14 cellular contexts compared by ENCODE assay signal in the genomic region with DNA sequence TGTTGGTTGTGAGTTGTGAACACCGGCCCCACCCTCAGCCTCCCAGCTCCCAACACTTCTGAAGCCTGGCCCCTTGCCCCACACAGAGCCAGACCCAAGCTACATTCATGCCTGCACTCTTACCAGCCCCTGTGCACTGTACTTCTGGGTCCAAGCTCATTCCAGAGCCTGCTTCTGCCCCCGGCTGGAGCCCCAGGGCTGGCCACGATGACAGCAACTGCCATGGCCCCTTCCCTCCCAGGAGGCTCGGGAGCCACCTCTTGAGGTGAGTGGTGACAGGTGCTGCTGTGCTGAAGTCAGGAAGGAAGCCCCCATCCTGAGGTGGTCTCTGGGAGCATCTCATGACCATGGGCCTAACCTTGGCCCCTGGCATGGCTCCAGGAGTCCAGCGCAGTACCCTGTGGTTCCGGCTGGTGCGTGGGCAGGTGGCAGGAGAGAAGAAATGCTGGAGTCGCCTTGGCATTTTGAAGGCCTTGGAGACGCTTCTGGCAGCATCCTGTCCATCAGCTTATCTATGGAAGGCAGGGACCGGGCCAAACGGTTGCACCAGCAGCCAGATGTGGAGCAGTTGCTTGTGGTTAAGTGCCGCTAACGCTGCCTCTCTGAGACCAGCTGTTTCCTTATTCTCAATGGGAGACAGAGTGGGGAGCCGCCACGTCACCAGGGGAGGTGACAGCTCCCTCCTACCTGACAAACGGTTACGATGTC. TPM values are rescaled to one million over a fixed set of nuclear protein-coding genes. Genes with fewer than 3 reads are reported as not detected.
DNase-seq lines count a peak whose midpoint lies in the region; ATAC-seq and TF ChIP-seq lines count a peak whose summit lies in the region.
"Had no signal": no experiment of that assay in that cellular context is flagged by ENCODE, and none has a peak within 500 bp of the region (broad histone marks: within the 10 kb centered on the region; RNA-seq: fewer than 3 reads in every experiment).

No MANE protein-coding gene starts in this region.

- DNase-seq in NOMO-1 (lab: John Stamatoyannopoulos, UW; ENCODE audit: unreplicated experiment in 2 of 2) (peak; percentile 73 to 76), MG63 (no peak), activated gamma-delta T cell (lab: John Stamatoyannopoulos, UW) (no peak), medulla oblongata (ENCODE audit: extremely low spot score) (no peak)
- peak; percentile 61 for DNase-seq in activated CD8-positive, alpha-beta T cell treated with anti-CD3 and anti-CD28 coated beads for 36 hours
- DNase-seq: activated B cell treated with CpG ODN at 0.5 μM for 24 hours, body of pancreas, NCI-H1105 treated with DMSO at 0.1 percent for 48 hours, NCI-H510A had no signal

- peaks cover 26% of the 10 kb centered on the region for H3F3A ChIP-seq in DOHH2 (ENCODE audit: control insufficient read depth, insufficient read depth)

- H3K36me3 ChIP-seq in BLaER1 = no peaks in the 10 kb centered on the region
- H3K36me3 ChIP-seq in DOHH2 (ENCODE audit: control insufficient read depth, low read length) = peaks cover 32% of the 10 kb centered on the region
- peaks cover 6% of the 10 kb centered on the region for H3K36me3 ChIP-seq in MG63

- H3K9me3 ChIP-seq in BLaER1 (peaks cover 14% of the 10 kb centered on the region), DOHH2 (ENCODE audit: control insufficient read depth, insufficient read depth, low read length) (no peaks in the 10 kb centered on the region), MG63 (no peaks in the 10 kb centered on the region)
- H3K9me3 ChIP-seq: body of pancreas had no signal

- peaks cover 7% of the 10 kb centered on the region for H4K20me1 ChIP-seq in BLaER1
- H4K20me1 ChIP-seq in DOHH2 (ENCODE audit: control insufficient read depth, insufficient read depth, low read depth, low read length) = 0 out of 2 replicates have a peak, but pooled peaks cover 2% of the 10 kb centered on the region

- H3K27me3 ChIP-seq in BLaER1 (no peaks in the 10 kb centered on the region), DOHH2 (ENCODE audit: control insufficient read depth, low read length) (no peaks in the 10 kb centered on the region), MG63 (no peaks in the 10 kb centered on the region)
- H3K27me3 ChIP-seq: body of pancreas had no signal

- CTCF ChIA-PET in activated CD8-positive, alpha-beta T cell treated with anti-CD3 and anti-CD28 coated beads for 36 hours (lab: Charles Lee) = interaction anchor here (1.0 to 3.7 kb wide), 7 partner anchors 12 to 97 kb away, joined by 3 to 21 read pairs (median 6); partner anchors contain the start of genes APRT, GALNS and TRAPPC2L

- no peak for ATAC-seq in activated CD8-positive, alpha-beta T cell treated with anti-CD3 and anti-CD28 coated beads for 36 hours
- no peak for ATAC-seq in GM19023 (IDR thresholded peaks at IDR 0.05; ENCODE audit: unreplicated experiment)
- ATAC-seq: body of pancreas, Right ventricle myocardium inferior had no signal

- peaks cover 7% of the 10 kb centered on the region for H3K36me3 Mint-ChIP-seq in activated CD8-positive, alpha-beta T cell treated with anti-CD3 and anti-CD28 coated beads for 36 hours (ENCODE audit: low read depth)

- peaks cover 83% of the 10 kb centered on the region for H3K4me1 ChIP-seq in BLaER1
- peaks cover 49% of the 10 kb centered on the region for H3K4me1 ChIP-seq in DOHH2 (ENCODE audit: control insufficient read depth, low read length)

- H3K4me3 ChIP-seq in BLaER1 (peak overlapping the region; percentile 57), DOHH2 (ENCODE audit: low read length) (peak overlapping the region; percentile 98), MG63 (no peak overlapping the region)
- H3K4me3 ChIP-seq: body of pancreas had no signal

- no peak overlapping the region for H3K27ac Mint-ChIP-seq in activated CD8-positive, alpha-beta T cell treated with anti-CD3 and anti-CD28 coated beads for 36 hours
- H3K27ac Mint-ChIP-seq: activated B cell treated with CpG ODN at 0.5 μM for 24 hours had no signal

- H3K27me3 Mint-ChIP-seq in activated CD8-positive, alpha-beta T cell treated with anti-CD3 and anti-CD28 coated beads for 36 hours = no peaks in the 10 kb centered on the region
- H3K27me3 Mint-ChIP-seq: activated B cell treated with CpG ODN at 0.5 μM for 24 hours had no signal

- peaks cover 21% of the 10 kb centered on the region for H3K4me1 Mint-ChIP-seq in activated CD8-positive, alpha-beta T cell treated with anti-CD3 and anti-CD28 coated beads for 36 hours (ENCODE audit: low read depth)

- H3K9me2 ChIP-seq in DOHH2 (replicated peaks; ENCODE audit: control insufficient read depth, low read length) = no peaks in the 10 kb centered on the region

- H3K79me2 ChIP-seq in DOHH2 (ENCODE audit: control insufficient read depth, low read length) = peaks cover 35% of the 10 kb centered on the region

- H3K4me3 Mint-ChIP-seq in activated CD8-positive, alpha-beta T cell treated with anti-CD3 and anti-CD28 coated beads for 36 hours = no peak overlapping the region
- H3K4me3 Mint-ChIP-seq: activated B cell treated with CpG ODN at 0.5 μM for 24 hours had no signal

- intact Hi-C loops in activated CD8-positive, alpha-beta T cell treated with anti-CD3 and anti-CD28 coated beads for 36 hours (cut with micrococcal nuclease) = loop anchor here (5.0 kb wide), 1 partner anchor 52 kb away; no protein-coding TSS in a partner anchor

- H3K27ac ChIP-seq in BLaER1 (peak overlapping the region; percentile 98), DOHH2 (ENCODE audit: low read depth, low read length) (peak overlapping the region; percentile 95)
- H3K27ac ChIP-seq: body of pancreas, C4-2B had no signal

- H3K4me2 ChIP-seq in BLaER1 (peak overlapping the region; percentile 90), DOHH2 (ENCODE audit: low read length) (peak overlapping the region; percentile 91)

- peak overlapping the region; percentile 75 for H3K9ac ChIP-seq in BLaER1

- TF ChIP-seq CTCF in DOHH2 (IDR thresholded peaks at IDR 0.05; ENCODE audit: low read depth, low read length, poor library complexity, severe bottlenecking) = no peak
- no peak for TF ChIP-seq CTCF in activated CD8-positive, alpha-beta T cell treated with anti-CD3 and anti-CD28 coated beads for 36 hours (IDR thresholded peaks at IDR 0.05)

- POLR2A ChIA-PET in activated CD8-positive, alpha-beta T cell treated with anti-CD3 and anti-CD28 coated beads for 36 hours (lab: Charles Lee) = interaction anchor here (5.9 kb wide), 1 partner anchor 18 kb away, joined by 43 read pairs; no protein-coding TSS in a partner anchor

- H3K9me3 Mint-ChIP-seq in activated CD8-positive, alpha-beta T cell treated with anti-CD3 and anti-CD28 coated beads for 36 hours = no peaks in the 10 kb centered on the region
- H3K9me3 Mint-ChIP-seq: activated B cell treated with CpG ODN at 0.5 μM for 24 hours had no signal

RNA-seq across cellular contexts. Expression of gene CDT1, which starts 3.9 kb away (rescaled TPM):
- total RNA-seq in activated CD8-positive, alpha-beta T cell treated with anti-CD3 and anti-CD28 coated beads for 36 hours = 100 to 1,000 TPM; 180 to 182 TPM
- 9.3 and 14.3 TPM in 2 replicates for total RNA-seq in MG63 (2014; rRNA removed; shearing (Covaris generic); ENCODE audit: low replicate concordance)

RNA-seq across cellular contexts. Expression of gene APRT, which starts 12.0 kb away (rescaled TPM):
- 100 to 1,000 TPM; 236 to 240 TPM for total RNA-seq in activated CD8-positive, alpha-beta T cell treated with anti-CD3 and anti-CD28 coated beads for 36 hours
- 290 and 307 TPM in 2 replicates for total RNA-seq in MG63 (2014; rRNA removed; shearing (Covaris generic); ENCODE audit: low replicate concordance)

RNA-seq across cellular contexts. Expression of gene PIEZO1, which starts 14.7 kb away (rescaled TPM):
- 10 to 100 TPM; 87.7 to 91.8 TPM for total RNA-seq in activated CD8-positive, alpha-beta T cell treated with anti-CD3 and anti-CD28 coated beads for 36 hours
- total RNA-seq in MG63 (2014; rRNA removed; shearing (Covaris generic); ENCODE audit: low replicate concordance) = 77.6 and 88.5 TPM in 2 replicates

RNA-seq across cellular contexts. Expression of gene GALNS, which starts 57.0 kb away (rescaled TPM):
- total RNA-seq in activated CD8-positive, alpha-beta T cell treated with anti-CD3 and anti-CD28 coated beads for 36 hours = 10 to 100 TPM; 24.5 to 25.4 TPM
- 8.8 and 11.3 TPM in 2 replicates for total RNA-seq in MG63 (2014; rRNA removed; shearing (Covaris generic); ENCODE audit: low replicate concordance)

RNA-seq across cellular contexts. Expression of gene TRAPPC2L, which starts 57.2 kb away (rescaled TPM):
- 10 to 100 TPM; 56.4 to 61.9 TPM for total RNA-seq in activated CD8-positive, alpha-beta T cell treated with anti-CD3 and anti-CD28 coated beads for 36 hours
- 34.4 and 35.6 TPM in 2 replicates for total RNA-seq in MG63 (2014; rRNA removed; shearing (Covaris generic); ENCODE audit: low replicate concordance)

Comparison
In these comparisons a context has a peak if more than half of its experiments do, and no peak if none do; other contexts are left out.
1. DNase-seq: peak in NOMO-1 (2 of 2) and activated CD8-positive, alpha-beta T cell treated with anti-CD3 and anti-CD28 coated beads for 36 hours (single experiment); none in MG63 (single experiment), activated gamma-delta T cell (single experiment) and medulla oblongata (single experiment).
2. RNA of gene CDT1, which starts 3.9 kb away (total RNA-seq): 180 to 182 TPM in activated CD8-positive, alpha-beta T cell treated with anti-CD3 and anti-CD28 coated beads for 36 hours; 9.3 to 14.3 TPM in MG63; every median in the first group is over 10 times any median in the second.